23 cellular contexts compared by ENCODE assay signal in the genomic region with DNA sequence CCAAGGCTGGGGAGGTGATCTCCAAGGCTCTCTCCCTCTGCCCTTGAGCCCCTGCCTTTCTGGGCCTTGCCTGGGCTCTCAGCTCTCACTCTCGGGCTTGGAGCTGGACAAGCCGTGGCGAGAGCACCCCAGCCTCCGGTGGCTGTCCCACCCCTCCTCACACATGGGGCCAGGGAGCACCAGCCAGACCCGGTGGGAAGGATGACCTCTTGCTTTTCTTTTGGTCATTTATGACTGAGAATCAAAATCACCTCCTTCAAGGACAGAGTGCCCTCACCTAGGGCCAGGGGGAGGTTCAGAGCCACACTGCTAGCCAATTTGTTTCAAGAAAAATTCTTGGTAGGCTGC. TPM values are rescaled to one million over a fixed set of nuclear protein-coding genes. Genes with fewer than 3 reads are reported as not detected.
DNase-seq lines count a peak whose midpoint lies in the region; ATAC-seq and TF ChIP-seq lines count a peak whose summit lies in the region.
"Had no signal": no experiment of that assay in that cellular context is flagged by ENCODE, and none has a peak within 500 bp of the region (broad histone marks: within the 10 kb centered on the region; RNA-seq: fewer than 3 reads in every experiment).

No MANE protein-coding gene starts in this region.

- no peaks in the 10 kb centered on the region for H3K9me3 ChIP-seq in CD4-positive, alpha-beta memory T cell (ENCODE audit: control insufficient read depth in 1 of 2, low read length in 2 of 2)
- H3K9me3 ChIP-seq: BE2C, psoas muscle, suprapubic skin had no signal

- intact Hi-C loops in CD4-positive, alpha-beta memory T cell (cut with micrococcal nuclease) = no loop called here

- TF ChIP-seq CTCF in omental fat pad (IDR thresholded peaks at IDR 0.05) = no peak

- DNase-seq in T-helper 2 cell treated with Interferon-gamma antibody and Interleukin-4, amounts not matched to agents 5 μg/mL and 100 μg/mL, for 36 hours (ENCODE audit: low spot score) = no peak
- no peak for DNase-seq in T-helper 2 cell
- DNase-seq in CD4-positive, alpha-beta memory T cell = no peak
- DNase-seq in activated naive CD4-positive, alpha-beta T cell treated with anti-CD3 and anti-CD28 coated beads, Interleukin-2, amount 50 U/mL, for 72 hours (ENCODE audit: low spot score in 2 of 2) = no peak
- no peak for DNase-seq in memory B cell (ENCODE audit: low spot score in 2 of 2)
- DNase-seq in omental fat pad (ENCODE audit: low spot score) = no peak
- DNase-seq: 8988T; amniotic stem cell; BE2C; DMS53; head of caudate nucleus; Kasumi-1; mammary epithelial cell; NCI-H1105; NCI-H524 treated with DMSO at 0.1 percent for 48 hours; SIG-M5; small intestine; stimulated activated CD4-positive, alpha-beta T cell treated with anti-CD3 and anti-CD28 coated beads, Interleukin-4, amount 100 ng/mL, for 24 hours had no signal

- H3K4me1 Mint-ChIP-seq in T-helper 2 cell treated with Interferon-gamma antibody and Interleukin-4, amounts not matched to agents 5 μg/mL and 100 μg/mL, for 36 hours (ENCODE audit: low read depth) = peaks cover 46% of the 10 kb centered on the region
- peaks cover 52 to 99% (median 84%) of the 10 kb centered on the region in 4 donors for H3K4me1 Mint-ChIP-seq in CD4-positive, alpha-beta memory T cell
- peaks cover 42% of the 10 kb centered on the region for H3K4me1 Mint-ChIP-seq in memory B cell
- H3K4me1 Mint-ChIP-seq: nephron had no signal

- peak overlapping the region; percentile 54 to 68 for H3K4me3 ChIP-seq in CD4-positive, alpha-beta memory T cell (ENCODE audit: low read length in 2 of 2)
- H3K4me3 ChIP-seq: psoas muscle, suprapubic skin had no signal

- POLR2A ChIA-PET in CD4-positive, alpha-beta memory T cell (lab: Charles Lee; ENCODE audit: partially characterized antibody) = interaction anchor here (1.5 to 22.2 kb wide), 6 partner anchors 48 to 124 kb away, joined by 8 to 192 read pairs (median 12); a partner anchor contains a TSS

- peaks cover 68% of the 10 kb centered on the region for H3K36me3 ChIP-seq in CD4-positive, alpha-beta memory T cell (ENCODE audit: insufficient read depth, low read length)

- ATAC-seq in activated naive CD4-positive, alpha-beta T cell treated with anti-CD3 and anti-CD28 coated beads, Interleukin-2, amount 50 U/mL, for 72 hours = no peak
- ATAC-seq in memory B cell (ENCODE audit: low read depth) = no peak
- ATAC-seq in HG02970 (IDR thresholded peaks at IDR 0.05; ENCODE audit: low FRiP score, unreplicated experiment) = no peak
- ATAC-seq in GM21360 (IDR thresholded peaks at IDR 0.05; ENCODE audit: unreplicated experiment) = no peak
- ATAC-seq in omental fat pad (ENCODE audit: low FRiP score) = no peak
- ATAC-seq: psoas muscle had no signal

- peaks cover 100% of the 10 kb centered on the region for H3K4me1 ChIP-seq in CD4-positive, alpha-beta memory T cell (ENCODE audit: insufficient read depth, low read length)

- CTCF ChIA-PET in CD4-positive, alpha-beta memory T cell (lab: Charles Lee; ENCODE audit: partially characterized antibody) = interaction anchor here (11.1 kb wide), 1 partner anchor 86 kb away, joined by 113 read pairs; no protein-coding TSS in a partner anchor

- peak overlapping the region; percentile 83 for H3K27ac Mint-ChIP-seq in T-helper 2 cell treated with Interferon-gamma antibody and Interleukin-4, amounts not matched to agents 5 μg/mL and 100 μg/mL, for 36 hours
- peak overlapping the region; percentile 95 to 99 (median 98) for H3K27ac Mint-ChIP-seq in CD4-positive, alpha-beta memory T cell
- H3K27ac Mint-ChIP-seq in activated naive CD4-positive, alpha-beta T cell treated with anti-CD3 and anti-CD28 coated beads, Interleukin-2, amount 50 U/mL, for 72 hours = peak overlapping the region; percentile 90 to 94
- H3K27ac Mint-ChIP-seq in memory B cell = peak overlapping the region; percentile 50
- H3K27ac Mint-ChIP-seq: nephron had no signal

- H3K27ac ChIP-seq in CD4-positive, alpha-beta memory T cell (ENCODE audit: low read depth, low read length) = peak overlapping the region; percentile 97
- H3K27ac ChIP-seq: psoas muscle, suprapubic skin had no signal

- no peaks in the 10 kb centered on the region for H3K27me3 ChIP-seq in CD4-positive, alpha-beta memory T cell (ENCODE audit: insufficient read depth, low read length)
- H3K27me3 ChIP-seq: BE2C, suprapubic skin had no signal

- H3K36me3 Mint-ChIP-seq in T-helper 2 cell treated with Interferon-gamma antibody and Interleukin-4, amounts not matched to agents 5 μg/mL and 100 μg/mL, for 36 hours (ENCODE audit: low read depth) = peaks cover 19% of the 10 kb centered on the region
- peaks cover 64 to 92% of the 10 kb centered on the region in 2 donors for H3K36me3 Mint-ChIP-seq in CD4-positive, alpha-beta memory T cell
- H3K36me3 Mint-ChIP-seq in activated naive CD4-positive, alpha-beta T cell treated with anti-CD3 and anti-CD28 coated beads, Interleukin-2, amount 50 U/mL, for 72 hours = peaks cover 15 to 62% of the 10 kb centered on the region in 2 donors
- peaks cover 7% of the 10 kb centered on the region for H3K36me3 Mint-ChIP-seq in memory B cell

- peak overlapping the region; percentile 81 for H3K4me3 Mint-ChIP-seq in T-helper 2 cell treated with Interferon-gamma antibody and Interleukin-4, amounts not matched to agents 5 μg/mL and 100 μg/mL, for 36 hours
- H3K4me3 Mint-ChIP-seq in CD4-positive, alpha-beta memory T cell = peak overlapping the region; percentile 86 to 99 (median 96)
- no peak overlapping the region for H3K4me3 Mint-ChIP-seq in memory B cell
- H3K4me3 Mint-ChIP-seq: nephron had no signal

- H3K9me3 Mint-ChIP-seq in T-helper 2 cell treated with Interferon-gamma antibody and Interleukin-4, amounts not matched to agents 5 μg/mL and 100 μg/mL, for 36 hours = no peaks in the 10 kb centered on the region
- H3K9me3 Mint-ChIP-seq in CD4-positive, alpha-beta memory T cell = no peaks in the 10 kb centered on the region
- H3K9me3 Mint-ChIP-seq in activated naive CD4-positive, alpha-beta T cell treated with anti-CD3 and anti-CD28 coated beads, Interleukin-2, amount 50 U/mL, for 72 hours = no peaks in the 10 kb centered on the region
- H3K9me3 Mint-ChIP-seq in memory B cell = no peaks in the 10 kb centered on the region
- H3K9me3 Mint-ChIP-seq: nephron had no signal

- H3K27me3 Mint-ChIP-seq in T-helper 2 cell treated with Interferon-gamma antibody and Interleukin-4, amounts not matched to agents 5 μg/mL and 100 μg/mL, for 36 hours (ENCODE audit: low read depth) = peaks cover 4% of the 10 kb centered on the region
- H3K27me3 Mint-ChIP-seq in CD4-positive, alpha-beta memory T cell = no peaks in the 10 kb centered on the region
- no peaks in the 10 kb centered on the region for H3K27me3 Mint-ChIP-seq in memory B cell

RNA-seq across cellular contexts. Expression of a gene that starts 14.1 kb away (rescaled TPM):
- 100 to 1,000 TPM; 770 to 841 TPM for total RNA-seq in CD4-positive, alpha-beta memory T cell
- polyA plus RNA-seq in CD4-positive, alpha-beta memory T cell = 100 to 1,000 TPM; 102 to 474 TPM
- 100 to 1,000 TPM in 1 of 2 donors, 10 to 100 TPM in 1; 93.5 to 229 TPM for total RNA-seq in activated naive CD4-positive, alpha-beta T cell treated with anti-CD3 and anti-CD28 coated beads, Interleukin-2, amount 50 U/mL, for 72 hours
- total RNA-seq in omental fat pad = 1 to 10 TPM; 1.6 to 4.3 (median 2.7) TPM

RNA-seq across cellular contexts. Expression of a gene that starts 48.1 kb away (rescaled TPM):
- total RNA-seq in CD4-positive, alpha-beta memory T cell = 100 to 1,000 TPM; 234 to 246 TPM
- 1,000 to 10,000 TPM; 1,076 to 1,639 TPM for polyA plus RNA-seq in CD4-positive, alpha-beta memory T cell
- total RNA-seq in activated naive CD4-positive, alpha-beta T cell treated with anti-CD3 and anti-CD28 coated beads, Interleukin-2, amount 50 U/mL, for 72 hours = 100 to 1,000 TPM; 156 to 291 TPM
- 100 to 1,000 TPM; 121 to 219 (median 211) TPM for total RNA-seq in omental fat pad

Comparison
In these comparisons a context has a peak if more than half of its experiments do, and no peak if none do; other contexts are left out.
1. RNA of a gene that starts 14.1 kb away (total RNA-seq): 770 to 841 TPM in CD4-positive, alpha-beta memory T cell and 93.5 to 229 TPM in activated naive CD4-positive, alpha-beta T cell treated with anti-CD3 and anti-CD28 coated beads, Interleukin-2, amount 50 U/mL, for 72 hours; 1.6 to 4.3 TPM in omental fat pad; every median in the first group is over 10 times any median in the second.
2. Peak in every context shown above with its lines, with median percentiles within 50 percentile points of each other: H3K27ac Mint-ChIP-seq.